Comparison of ENCODE assay signal across 29 cellular contexts in genomic region chr4:47427936-47428335, GRCh38.
"Had no signal": no experiment of that assay in that cellular context is flagged by ENCODE, and none has a peak within 500 bp of the region (broad histone marks: within the 10 kb centered on the region; RNA-seq: fewer than 3 reads in every experiment).

No MANE protein-coding gene starts in this region.

- ATAC-seq: activated T-cell treated with anti-CD3 and anti-CD28 coated beads, Interleukin-2, amount 50 U/mL, for 72 hours; body of pancreas; effector memory CD8-positive, alpha-beta T cell; foreskin keratinocyte; gastrocnemius medialis; heart left ventricle; T-helper 17 cell had no signal

- DNase-seq: activated CD4-positive, alpha-beta memory T cell treated with anti-CD3 and anti-CD28 coated beads, Interleukin-2, amount 10 ng/mL, durations not matched to agents 7 days and 5 days; activated CD4-positive, alpha-beta T cell treated with anti-CD3 and anti-CD28 coated beads for 1 hour; activated CD4-positive, alpha-beta T cell treated with anti-CD3 and anti-CD28 coated beads for 4 hours; activated CD4-positive, alpha-beta T cell treated with anti-CD3 and anti-CD28 coated beads, Interleukin-2, amount 10 ng/mL, durations not matched to agents 7 days and 5 days; activated CD4-positive, alpha-beta T cell treated with anti-CD3 and anti-CD28 coated beads, Interleukin-2, amount 50 U/mL, for 4 hours; activated CD4-positive, CD25-positive, alpha-beta regulatory T cell; activated CD8-positive, alpha-beta memory T cell treated with anti-CD3 and anti-CD28 coated beads, Interleukin-2, amount 50 U/mL, for 48 hours; activated gamma-delta T cell; activated naive CD4-positive, alpha-beta T cell; activated naive CD4-positive, alpha-beta T cell treated with anti-CD3 and anti-CD28 coated beads, Interleukin-2, amount 50 U/mL, for 16 hours; activated T-cell treated with anti-CD3 and anti-CD28 coated beads for 4 hours; activated T-cell treated with anti-CD3 and anti-CD28 coated beads, Interleukin-2, amount 50 U/mL, for 24 hours; activated T-cell treated with anti-CD3 and anti-CD28 coated beads, Interleukin-2, amount 50 U/mL, for 72 hours; amniotic stem cell; anterior cingulate cortex; body of pancreas; caudate nucleus; cortex of kidney; dermis blood vessel endothelial cell; effector CD4-positive, alpha-beta T cell; effector memory CD8-positive, alpha-beta T cell; esophagus squamous epithelium; foreskin keratinocyte; gastrocnemius medialis; glutamatergic neuron; heart left ventricle; T-helper 1 cell; T-helper 17 cell; T1000 had no signal

- H3K4me3 ChIP-seq: body of pancreas, esophagus squamous epithelium, gastrocnemius medialis, heart left ventricle had no signal
